23 cellular contexts compared by ENCODE assay signal in the genomic region with DNA sequence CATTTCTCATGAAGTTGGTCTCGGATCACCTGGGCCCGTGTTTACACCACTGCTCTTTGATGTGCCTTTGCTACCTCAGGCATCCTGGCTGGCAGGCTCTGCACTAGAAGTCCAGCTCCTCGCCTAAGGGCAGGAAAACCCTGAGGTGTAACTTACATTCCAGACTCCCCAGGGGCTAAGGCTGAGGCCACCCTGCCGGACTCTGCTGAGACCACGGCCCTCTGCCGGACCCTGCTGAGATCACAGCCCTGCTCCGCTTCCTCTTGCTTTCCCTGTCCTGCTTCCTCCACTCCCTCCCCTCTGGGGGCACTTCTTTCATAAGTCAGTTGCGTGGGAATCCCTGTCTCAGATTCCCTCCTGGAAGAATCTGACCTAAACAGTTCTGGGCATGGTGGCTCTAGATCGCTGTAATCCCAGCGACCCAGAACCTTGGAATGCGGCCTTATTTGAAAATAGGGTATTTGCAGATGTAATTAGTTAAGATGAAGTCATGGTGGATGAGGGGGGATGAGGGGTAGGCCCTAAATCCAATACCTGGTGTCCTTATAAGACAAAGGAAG. TPM values are rescaled to one million over a fixed set of nuclear protein-coding genes. Genes with fewer than 3 reads are reported as not detected.
DNase-seq lines count a peak whose midpoint lies in the region; ATAC-seq, FAIRE-seq and TF ChIP-seq lines count a peak whose summit lies in the region.
"Had no signal": no experiment of that assay in that cellular context is flagged by ENCODE, and none has a peak within 500 bp of the region (broad histone marks: within the 10 kb centered on the region; RNA-seq: fewer than 3 reads in every experiment).

No MANE protein-coding gene starts in this region.

- H3K23me2 ChIP-seq in H9 (ENCODE audit: insufficient read length, low read depth, low read length, poor library complexity, severe bottlenecking): no peaks in the 10 kb centered on the region

- TF ChIP-seq CTCF in H9 (conservative IDR thresholded peaks at IDR 0.05): no peak
- TF ChIP-seq CTCF in astrocyte (IDR thresholded peaks at IDR 0.05; ENCODE audit: insufficient read depth, low read depth, low read length): no peak

- H3K27ac Mint-ChIP-seq in H9 (no peak overlapping the region; a peak in 1 of 7 replicates), astrocyte (ENCODE audit: unreplicated experiment) (peak overlapping the region; percentile 75)
- no peak overlapping the region for H3K27ac Mint-ChIP-seq in activated CD4-positive, alpha-beta T cell treated with anti-CD3 and anti-CD28 coated beads for 36 hours
- H3K27ac Mint-ChIP-seq: activated CD4-positive, alpha-beta memory T cell treated with anti-CD3 and anti-CD28 coated beads, Interleukin-2, amount 10 ng/mL, durations not matched to agents 7 days and 5 days; CD4-positive, alpha-beta T cell; memory B cell had no signal

- peaks cover 14 to 50% (median 34%) of the 10 kb centered on the region in 3 experiments; a peak in 6 of 7 replicates for H3K36me3 Mint-ChIP-seq in H9 (ENCODE audit: insufficient read depth in 1 of 3, low read depth in 3 of 3)
- H3K36me3 Mint-ChIP-seq in astrocyte (ENCODE audit: low read depth, unreplicated experiment): peaks cover 19% of the 10 kb centered on the region
- H3K36me3 Mint-ChIP-seq in activated CD4-positive, alpha-beta T cell treated with anti-CD3 and anti-CD28 coated beads for 36 hours (ENCODE audit: low read depth): peaks cover 8% of the 10 kb centered on the region

- no peak for FAIRE-seq in astrocyte (lab: Jason Lieb, UNC)
- FAIRE-seq: G401.6, GM18507, HTR-8/SVneo had no signal

- H3K4me2 ChIP-seq in H9 (ENCODE audit: insufficient read depth, insufficient read length, low read length) (no peak overlapping the region), astrocyte (ENCODE audit: low read length) (no peak overlapping the region), trophoblast cell (ENCODE audit: low read length) (no peak overlapping the region)
- H3K4me2 ChIP-seq: KMS-11 had no signal

- H2BK12ac ChIP-seq in H9 (ENCODE audit: insufficient read length, low read depth, low read length): no peak overlapping the region
- no peak overlapping the region for H2BK12ac ChIP-seq in trophoblast cell (ENCODE audit: low read length)

- H3K4me3 ChIP-seq in astrocyte (ENCODE audit: insufficient read depth, low read depth, low read length): no peak overlapping the region
- H3K4me3 ChIP-seq in trophoblast cell (ENCODE audit: low read depth, low read length): no peak overlapping the region
- H3K4me3 ChIP-seq: gastroesophageal sphincter, vagina had no signal

- H3K27me3 Mint-ChIP-seq in H9 (ENCODE audit: low read depth) (no peaks in the 10 kb centered on the region), astrocyte (ENCODE audit: low read depth, unreplicated experiment) (no peaks in the 10 kb centered on the region)
- no peaks in the 10 kb centered on the region for H3K27me3 Mint-ChIP-seq in activated CD4-positive, alpha-beta T cell treated with anti-CD3 and anti-CD28 coated beads for 36 hours
- H3K27me3 Mint-ChIP-seq: activated CD4-positive, alpha-beta memory T cell treated with anti-CD3 and anti-CD28 coated beads, Interleukin-2, amount 10 ng/mL, durations not matched to agents 7 days and 5 days; CD4-positive, alpha-beta T cell; memory B cell; naive thymus-derived CD4-positive, alpha-beta T cell had no signal

- CTCF ChIA-PET in activated CD4-positive, alpha-beta T cell treated with anti-CD3 and anti-CD28 coated beads for 36 hours (lab: Charles Lee): no interaction called here

- no peak overlapping the region for H4K12ac ChIP-seq in trophoblast cell (ENCODE audit: low read depth, low read length)

- H4K20me1 ChIP-seq in H9 (ENCODE audit: control insufficient read depth, insufficient read depth, insufficient read length) (peaks cover 2% of the 10 kb centered on the region), astrocyte (ENCODE audit: insufficient read depth, low read length) (peaks cover 15% of the 10 kb centered on the region)

- H3K4me1 Mint-ChIP-seq in H9: peaks cover 0 to 6% of the 10 kb centered on the region in 2 experiments; a peak in 2 of 4 replicates
- peaks cover 18% of the 10 kb centered on the region for H3K4me1 Mint-ChIP-seq in astrocyte (ENCODE audit: low read depth, unreplicated experiment)
- no peaks in the 10 kb centered on the region for H3K4me1 Mint-ChIP-seq in activated CD4-positive, alpha-beta T cell treated with anti-CD3 and anti-CD28 coated beads for 36 hours
- H3K4me1 Mint-ChIP-seq: activated CD4-positive, alpha-beta memory T cell treated with anti-CD3 and anti-CD28 coated beads, Interleukin-2, amount 10 ng/mL, durations not matched to agents 7 days and 5 days; memory B cell had no signal

- H3K79me1 ChIP-seq in H9 (ENCODE audit: insufficient read depth, low read depth, low read length, poor library complexity, severe bottlenecking) (no peaks in the 10 kb centered on the region), trophoblast cell (ENCODE audit: low read length) (peaks cover 4% of the 10 kb centered on the region)

- no peak overlapping the region for H2BK120ac ChIP-seq in H9 (ENCODE audit: low read depth, low read length, poor library complexity, severe bottlenecking)
- H2BK120ac ChIP-seq in trophoblast cell (ENCODE audit: insufficient read depth, low read length, poor library complexity): no peak overlapping the region

- no peak overlapping the region for H3K18ac ChIP-seq in H9 (ENCODE audit: insufficient read length, low read depth, low read length)
- H3K18ac ChIP-seq in trophoblast cell (ENCODE audit: low read length): no peak overlapping the region

- H3K9me3 Mint-ChIP-seq in H9: no peaks in the 10 kb centered on the region
- H3K9me3 Mint-ChIP-seq in astrocyte (ENCODE audit: unreplicated experiment): no peaks in the 10 kb centered on the region
- H3K9me3 Mint-ChIP-seq in activated CD4-positive, alpha-beta T cell treated with anti-CD3 and anti-CD28 coated beads for 36 hours (ENCODE audit: low read depth): no peaks in the 10 kb centered on the region
- H3K9me3 Mint-ChIP-seq: activated CD4-positive, alpha-beta memory T cell treated with anti-CD3 and anti-CD28 coated beads, Interleukin-2, amount 10 ng/mL, durations not matched to agents 7 days and 5 days; CD4-positive, alpha-beta T cell; memory B cell; naive thymus-derived CD4-positive, alpha-beta T cell had no signal

- H3K27ac ChIP-seq in H9 (ENCODE audit: insufficient read length, low read depth, low read length): no peak overlapping the region
- H3K27ac ChIP-seq in astrocyte (ENCODE audit: low read depth, low read length): no peak overlapping the region
- H3K27ac ChIP-seq in trophoblast cell (ENCODE audit: low read depth, low read length): peak overlapping the region; percentile 38
- H3K27ac ChIP-seq: KMS-11, vagina had no signal

- H2AK5ac ChIP-seq in H9 (ENCODE audit: insufficient read length, low read length) (no peak overlapping the region), trophoblast cell (ENCODE audit: low read length) (no peak overlapping the region)

- H3K4me3 Mint-ChIP-seq in H9: no peak overlapping the region
- H3K4me3 Mint-ChIP-seq in astrocyte (ENCODE audit: unreplicated experiment): no peak overlapping the region
- H3K4me3 Mint-ChIP-seq in activated CD4-positive, alpha-beta T cell treated with anti-CD3 and anti-CD28 coated beads for 36 hours: no peak overlapping the region
- H3K4me3 Mint-ChIP-seq: activated CD4-positive, alpha-beta memory T cell treated with anti-CD3 and anti-CD28 coated beads, Interleukin-2, amount 10 ng/mL, durations not matched to agents 7 days and 5 days; CD4-positive, alpha-beta T cell; memory B cell; naive thymus-derived CD4-positive, alpha-beta T cell had no signal

- H3K56ac ChIP-seq in H9 (ENCODE audit: insufficient read length, low read depth, low read length): no peak overlapping the region

- no peak overlapping the region for H4K91ac ChIP-seq in H9 (ENCODE audit: insufficient read length, low read depth, low read length)
- no peak overlapping the region for H4K91ac ChIP-seq in trophoblast cell (ENCODE audit: low read depth, low read length)

- no peak overlapping the region for H3K4ac ChIP-seq in H9 (ENCODE audit: low read depth, low read length)
- no peak overlapping the region for H3K4ac ChIP-seq in trophoblast cell (ENCODE audit: low read depth, low read length)

- no peaks in the 10 kb centered on the region for H3K27me3 ChIP-seq in H9 (ENCODE audit: insufficient read depth, low read length)
- no peaks in the 10 kb centered on the region for H3K27me3 ChIP-seq in astrocyte (ENCODE audit: insufficient read depth, low read length)
- no peaks in the 10 kb centered on the region for H3K27me3 ChIP-seq in trophoblast cell (ENCODE audit: insufficient read depth, low read length)
- H3K27me3 ChIP-seq: gastroesophageal sphincter, vagina had no signal

- H2AFZ ChIP-seq in H9 (ENCODE audit: low read length): no peak overlapping the region
- H2AFZ ChIP-seq in astrocyte (ENCODE audit: low read depth, low read length): no peak overlapping the region
- no peak overlapping the region for H2AFZ ChIP-seq in trophoblast cell (ENCODE audit: insufficient read depth, low read length, poor library complexity)

- H3K14ac ChIP-seq in H9 (ENCODE audit: insufficient read depth, low read length): no peak overlapping the region
- no peak overlapping the region for H3K14ac ChIP-seq in trophoblast cell (ENCODE audit: low read length)

- no peak overlapping the region for H4K5ac ChIP-seq in H9 (ENCODE audit: insufficient read length, low read depth, low read length)

- WGBS in H9 (ENCODE audit: extremely low coverage, insufficient read length, low lambda C conversion rate): no CpG with 5 or more reads among the region's 11 CpGs
- no CpG with 5 or more reads among the region's 11 CpGs for WGBS in trophoblast cell (ENCODE audit: extremely low coverage, insufficient coverage, insufficient read length)

- no peaks in the 10 kb centered on the region for H3K9me3 ChIP-seq in H9 (ENCODE audit: control insufficient read depth, low read depth, low read length)
- H3K9me3 ChIP-seq in astrocyte (ENCODE audit: insufficient read depth, low read depth, low read length): peaks cover 2% of the 10 kb centered on the region
- peaks cover 9% of the 10 kb centered on the region for H3K9me3 ChIP-seq in trophoblast cell (ENCODE audit: insufficient read depth, low read depth, low read length)
- H3K9me3 ChIP-seq: gastroesophageal sphincter, vagina had no signal

- H3K4me1 ChIP-seq in H9 (ENCODE audit: insufficient read depth, low read length) (no peaks in the 10 kb centered on the region), astrocyte (ENCODE audit: insufficient read depth, low read length) (peaks cover 17% of the 10 kb centered on the region), trophoblast cell (ENCODE audit: control insufficient read depth in 1 of 2, insufficient read depth in 2 of 2, low read length in 2 of 2) (peaks cover 15 to 20% of the 10 kb centered on the region in 2 experiments)

- no peaks in the 10 kb centered on the region for H3K79me2 ChIP-seq in H9 (ENCODE audit: insufficient read depth, low read length)
- H3K79me2 ChIP-seq in astrocyte (ENCODE audit: insufficient read depth, low read length): peaks cover 3% of the 10 kb centered on the region
- H3K79me2 ChIP-seq in trophoblast cell (ENCODE audit: control insufficient read depth, insufficient read depth, low read length, poor library complexity): no peaks in the 10 kb centered on the region

- no peak overlapping the region for H2BK20ac ChIP-seq in H9 (ENCODE audit: low read depth, low read length, poor library complexity, severe bottlenecking)

- no peak for ATAC-seq in GM21717 (IDR thresholded peaks at IDR 0.05; ENCODE audit: unreplicated experiment)
- ATAC-seq in activated CD4-positive, alpha-beta T cell treated with anti-CD3 and anti-CD28 coated beads for 36 hours: no peak
- ATAC-seq: gastroesophageal sphincter; naive thymus-derived CD4-positive, alpha-beta T cell had no signal

- no peak overlapping the region for H2BK15ac ChIP-seq in H9 (ENCODE audit: low read depth, low read length)

- peak; percentile 69 for DNase-seq in H9
- DNase-seq in astrocyte (ENCODE audit: low read depth): no peak
- DNase-seq in iPS-NIHi11 (ENCODE audit: low spot score): peak; percentile 36
- peak; percentile 100 for DNase-seq in trophoblast cell
- DNase-seq in cerebellar cortex (ENCODE audit: low spot score): no peak
- DNase-seq in activated CD4-positive, alpha-beta T cell treated with anti-CD3 and anti-CD28 coated beads for 36 hours: no peak
- DNase-seq: activated CD4-positive, alpha-beta memory T cell treated with anti-CD3 and anti-CD28 coated beads, Interleukin-2, amount 10 ng/mL, durations not matched to agents 7 days and 5 days; activated effector memory CD4-positive, alpha-beta T cell treated with anti-CD3 and anti-CD28 coated beads, Interleukin-2, amount 50 U/mL, for 16 hours; activated T-cell treated with anti-CD3 and anti-CD28 coated beads for 4 hours; caudate nucleus; CD4-positive, alpha-beta T cell; DMS 273 treated with DMSO at 0.1 percent for 48 hours; naive thymus-derived CD4-positive, alpha-beta T cell; NCI-H187; NCI-H2227 treated with DMSO at 0.1 percent for 48 hours had no signal

- no peak overlapping the region for H2BK5ac ChIP-seq in H9 (ENCODE audit: insufficient read length, low read length)
- H2BK5ac ChIP-seq in trophoblast cell (ENCODE audit: low read depth, low read length, poor library complexity): no peak overlapping the region

- intact Hi-C loops in activated CD4-positive, alpha-beta T cell treated with anti-CD3 and anti-CD28 coated beads for 36 hours (cut with DNase I, micrococcal nuclease): no loop called here

- no peak overlapping the region for H4K8ac ChIP-seq in H9 (replicated peaks; ENCODE audit: insufficient read length, low read depth, low read length)
- peak overlapping the region; percentile 20 for H4K8ac ChIP-seq in trophoblast cell (ENCODE audit: low read depth, low read length)

- H3K23ac ChIP-seq in H9 (ENCODE audit: insufficient read length, low read depth, low read length): no peak overlapping the region
- H3K23ac ChIP-seq in trophoblast cell (ENCODE audit: low read length): no peak overlapping the region

- H3K9ac ChIP-seq in H9 (ENCODE audit: extremely low read depth, insufficient read length, low read length) (no peak overlapping the region), astrocyte (ENCODE audit: low read length) (no peak overlapping the region), trophoblast cell (ENCODE audit: low read length) (no peak overlapping the region)
- H3K9ac ChIP-seq: KMS-11 had no signal

- POLR2A ChIA-PET in activated CD4-positive, alpha-beta T cell treated with anti-CD3 and anti-CD28 coated beads for 36 hours (lab: Charles Lee): no interaction called here

- peaks cover 35% of the 10 kb centered on the region for H3K36me3 ChIP-seq in astrocyte (ENCODE audit: insufficient read depth, low read length)
- H3K36me3 ChIP-seq in trophoblast cell (ENCODE audit: control insufficient read depth in 1 of 2, insufficient read depth in 2 of 2, low read length in 2 of 2): peaks cover 35 to 42% of the 10 kb centered on the region in 2 experiments

- no peak overlapping the region for H3T11ph ChIP-seq in H9 (ENCODE audit: low read length)

RNA-seq across cellular contexts. Expression of a gene that starts 17.2 kb away (rescaled TPM):
- total RNA-seq in H9 (2021) (7.9 and 8.1 TPM in 2 replicates), astrocyte (23.0 and 23.1 TPM in 2 replicates)
- polyA plus RNA-seq in trophoblast cell (2013): 37.6 TPM in 2 replicates
- total RNA-seq in activated CD4-positive, alpha-beta T cell treated with anti-CD3 and anti-CD28 coated beads for 36 hours: 1 to 10 TPM; 4.7 to 5.3 TPM

RNA-seq across cellular contexts. Expression of a gene that starts 58.4 kb away (rescaled TPM):
- total RNA-seq in H9 (2021) (16.3 and 16.5 TPM in 2 replicates), astrocyte (8.1 and 11.5 TPM in 2 replicates)
- polyA plus RNA-seq in trophoblast cell (2013): 15.1 and 15.4 TPM in 2 replicates
- total RNA-seq in activated CD4-positive, alpha-beta T cell treated with anti-CD3 and anti-CD28 coated beads for 36 hours: 10 to 100 TPM; 24.1 to 24.8 TPM

Comparison
In these comparisons a context has a peak if more than half of its experiments do, and no peak if none do; other contexts are left out.
1. DNase-seq: peak in H9 (single experiment), iPS-NIHi11 (single experiment) and trophoblast cell (2 of 2); none in astrocyte (single experiment), cerebellar cortex (single experiment) and activated CD4-positive, alpha-beta T cell treated with anti-CD3 and anti-CD28 coated beads for 36 hours (single experiment).